19 cellular contexts compared by ENCODE assay signal in the genomic region with DNA sequence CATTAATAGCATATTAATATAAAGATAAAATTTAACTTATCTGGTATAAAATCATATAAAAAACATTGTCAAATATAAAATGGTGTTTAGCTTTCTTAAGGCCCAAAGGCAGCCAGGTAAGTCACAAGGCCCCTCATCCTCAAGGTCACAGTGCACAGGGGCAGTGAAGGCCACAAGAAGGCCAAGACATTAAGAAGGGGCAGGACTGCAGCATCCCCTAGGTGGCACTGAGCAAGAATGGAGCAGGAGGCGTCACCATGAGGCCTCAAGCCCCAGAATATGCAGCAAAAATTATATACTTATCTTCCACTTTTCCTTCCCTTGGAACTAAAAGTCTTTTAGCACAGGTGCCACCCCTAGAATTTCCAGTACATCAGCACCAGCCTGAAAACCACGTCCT. TPM values are rescaled to one million over a fixed set of nuclear protein-coding genes. Genes with fewer than 3 reads are reported as not detected.
DNase-seq lines count a peak whose midpoint lies in the region; ATAC-seq, FAIRE-seq and TF ChIP-seq lines count a peak whose summit lies in the region.
"Had no signal": no experiment of that assay in that cellular context is flagged by ENCODE, and none has a peak within 500 bp of the region (broad histone marks: within the 10 kb centered on the region; RNA-seq: fewer than 3 reads in every experiment).

No MANE protein-coding gene starts in this region.

- no peak for FAIRE-seq in K562 (lab: Jason Lieb, UNC)
- FAIRE-seq: HepG2 had no signal

- H4K20me1 ChIP-seq in K562 (replicated peaks; ENCODE audit: control insufficient read depth, insufficient read depth, low read length), result no peaks in the 10 kb centered on the region

- H3K9me3 ChIP-seq in HEK293 (ENCODE audit: control insufficient read depth, insufficient read depth, low read depth, low read length) (no peaks in the 10 kb centered on the region), K562 (replicated peaks; ENCODE audit: control insufficient read depth, insufficient read depth, low read depth, low read length) (no peaks in the 10 kb centered on the region)

- H3K36me3 Mint-ChIP-seq in nephron progenitor cell (ENCODE audit: low read depth) (no peaks in the 10 kb centered on the region), mesothelial cell of epicardium (no peaks in the 10 kb centered on the region)

- H3K4me1 Mint-ChIP-seq in nephron progenitor cell, result peaks cover 61% of the 10 kb centered on the region
- peaks cover 23% of the 10 kb centered on the region for H3K4me1 Mint-ChIP-seq in mesothelial cell of epicardium

- no peaks in the 10 kb centered on the region for H3K27me3 ChIP-seq in K562 (ENCODE audit: control insufficient read depth in 2 of 2, insufficient read depth in 2 of 2, low read length in 2 of 2)

- no peak overlapping the region for H3K4me2 ChIP-seq in K562 (ENCODE audit: insufficient read depth, low read length)

- H3K27ac Mint-ChIP-seq in nephron progenitor cell, result peak overlapping the region; percentile 50
- no peak overlapping the region for H3K27ac Mint-ChIP-seq in mesothelial cell of epicardium

- DNase-seq in K562 (ENCODE audit: extremely low read depth in 1 of 4, low spot score in 3 of 4), result peak in 1 of 4 experiments; percentile 29
- no peak for DNase-seq in nephron progenitor cell
- DNase-seq in mesothelial cell of epicardium (ENCODE audit: low spot score in 2 of 2, unreplicated experiment in 2 of 2), result no peak
- DNase-seq: COR-L47; DMS79; HCEC 1CT; NCI-H1092; NCI-H226; NCI-H524 treated with DMSO at 0.1 percent for 48 hours; NK-92 treated with Interleukin-12 subunit alpha and Interleukin-12 subunit beta, amount 100 ng/mL, for 24 hours; T-helper 2 cell had no signal

- in situ Hi-C loops in K562 (cut with MboI), result no loop called here

- no TSS peak for BruUV-seq in K562 (replicated peaks; lab: Mats Ljungman, UMichigan)

- TF ChIP-seq POLR2A in K562 (conservative IDR thresholded peaks at IDR 0.05), result no peak

- intact Hi-C loops in K562 (cut with micrococcal nuclease), result no loop called here

- CTCF ChIA-PET in HEK293 (lab: Yijun Ruan, JAX), result no interaction called here
- CTCF ChIA-PET in K562 (lab: Yijun Ruan, JAX; ENCODE audit: low intra/inter-chr PET ratio), result no interaction called here

- H3K4me3 ChIP-seq in HEK293 (ENCODE audit: low read depth, low read length), result no peak overlapping the region
- no peak overlapping the region for H3K4me3 ChIP-seq in K562

- H3K9ac ChIP-seq in K562 (ENCODE audit: insufficient read depth in 1 of 2, low read depth in 2 of 2, low read length in 2 of 2), result no peak overlapping the region

- H3K4me3 Mint-ChIP-seq in nephron progenitor cell, result no peak overlapping the region
- H3K4me3 Mint-ChIP-seq in mesothelial cell of epicardium, result no peak overlapping the region

- H3K9me1 ChIP-seq in K562 (ENCODE audit: control insufficient read depth, insufficient read depth, low read length), result no peaks in the 10 kb centered on the region

- H3K9me3 Mint-ChIP-seq in nephron progenitor cell (peaks cover 27% of the 10 kb centered on the region), mesothelial cell of epicardium (peaks cover 4% of the 10 kb centered on the region)

- no peaks in the 10 kb centered on the region for H3K79me2 ChIP-seq in K562 (ENCODE audit: control insufficient read depth, insufficient read depth, low read length)

- TF ChIP-seq CTCF in GM12873 (IDR thresholded peaks at IDR 0.05; ENCODE audit: insufficient read depth, low read depth, low read length, missing control alignments) (peak; percentile 17), HEK293 (tag by site-specific recombination; IDR thresholded peaks at IDR 0.05) (peak; percentile 17; the same call in 1 of the 2 replicates), K562 (IDR thresholded peaks at IDR 0.05 in 2 of 3, conservative IDR thresholded peaks at IDR 0.05 in 1 of 3; ENCODE audit: insufficient read depth in 2 of 3, low read depth in 1 of 3, low read length in 3 of 3) (peak; percentile 10 to 28 (median 21); a peak in 2 of 6 replicates), nephron progenitor cell (IDR thresholded peaks at IDR 0.05) (no peak), mesothelial cell of epicardium (IDR thresholded peaks at IDR 0.05; ENCODE audit: unreplicated experiment) (no peak)

- H3K27ac ChIP-seq in HEK293 (ENCODE audit: extremely low read depth, low read depth, low read length), result no peak overlapping the region
- H3K27ac ChIP-seq in K562 (ENCODE audit: extremely low read depth, low read depth, low read length), result no peak overlapping the region
- H3K27ac ChIP-seq: RWPE1 had no signal

- POLR2A ChIA-PET in HEK293 (lab: Yijun Ruan, JAX), result no interaction called here
- POLR2A ChIA-PET in K562 (lab: Yijun Ruan, JAX), result no interaction called here

- H3K27me3 Mint-ChIP-seq in nephron progenitor cell (ENCODE audit: low read depth, poor library complexity) (peaks cover 5% of the 10 kb centered on the region), mesothelial cell of epicardium (ENCODE audit: low read depth) (no peaks in the 10 kb centered on the region)

- TF ChIP-seq EP300 in K562 (IDR thresholded peaks at IDR 0.05; ENCODE audit: low read length), result no peak

- H3K36me3 ChIP-seq in HEK293 (ENCODE audit: control insufficient read depth in 2 of 2, insufficient read depth in 1 of 2, low read length in 2 of 2), result no peaks in the 10 kb centered on the region
- no peaks in the 10 kb centered on the region for H3K36me3 ChIP-seq in K562 (ENCODE audit: control insufficient read depth, insufficient read depth, low read length)

- WGBS in K562 (ENCODE audit: insufficient coverage, low coverage, missing lambda C conversion rate), result 15% methylated on average over 2 of the region's 2 CpGs

- ATAC-seq in K562 (peak; percentile 88), SK-N-SH treated with all-trans-retinoic acid at 6 μM for 48 hours (no peak), HG03457 (IDR thresholded peaks at IDR 0.05; ENCODE audit: unreplicated experiment) (no peak)
- ATAC-seq: HepG2 had no signal

- no peak for TF ChIP-seq RAD21 in K562 (CRISPR knock-in tag; conservative IDR thresholded peaks at IDR 0.05 in 1 of 2, IDR thresholded peaks at IDR 0.05 in 1 of 2)

- H3K4me1 ChIP-seq in HEK293 (ENCODE audit: control insufficient read depth, insufficient read depth, low read length) (no peaks in the 10 kb centered on the region), K562 (replicated peaks in 1 of 2; ENCODE audit: control insufficient read depth in 2 of 2, insufficient read depth in 2 of 2, low read length in 2 of 2) (no peaks in the 10 kb centered on the region; a peak in 1 of 5 replicates)

- peak overlapping the region; percentile 65; the same call in 1 of the 2 replicates for H2AFZ ChIP-seq in K562 (ENCODE audit: low read depth, low read length)

RNA-seq across cellular contexts. Expression of gene MAGEA8, which starts 49.5 kb away (rescaled TPM):
- total RNA-seq in K562 (2011; cell fraction: chromatin; rRNA removed; ENCODE audit: low replicate concordance), result 0.81 and 0.99 TPM in 2 replicates
- total RNA-seq in K562 (2011; cell fraction: nucleolus; rRNA removed), result 1.0 and 1.2 TPM in 2 replicates
- 1.1 and 2.4 TPM in 2 replicates for total RNA-seq in K562 (2011; cell fraction: nucleoplasm; rRNA removed)
- total RNA-seq in K562 (2014; rRNA removed) (1.5 and 1.8 TPM in 2 replicates), K562 (2014; rRNA removed; fragmentation: Illumina TruSeq; extraction: Trizol) (1.5 and 1.9 TPM in 2 replicates), K562 (2015; rRNA removed; fragmentation: Illumina TruSeq; extraction: Trizol) (1.3 and 1.8 TPM in 2 replicates), K562 (2021) (2.2 and 2.9 TPM in 2 replicates), mesothelial cell of epicardium (not detected in 3 replicates)
- polyA plus RNA-seq in K562 (2011; rRNA removed) (1.3 and 4.6 TPM in 2 replicates), K562 (2014; fragmentation: Illumina TruSeq; extraction: Trizol) (2.2 and 2.4 TPM in 2 replicates), K562 (2014; fragmentation: Nextera tagmentation; extraction: Ambion mirVana) (1 to 10 TPM in 1 of 2 experiments, under 1 TPM in 1; 0.49 to 1.7 TPM), K562 (2014; rRNA removed) (2.1 and 2.5 TPM in 2 replicates)
- polyA plus RNA-seq in K562 (2011; cell fraction: cytosol; rRNA removed), result 1.3 and 3.0 TPM in 2 replicates
- polyA plus RNA-seq in K562 (2011; cell fraction: nucleus; rRNA removed), result 0.45 and 1.7 TPM in 2 replicates
- polyA plus RNA-seq in K562 (2012), result 3.4 and 5.4 TPM in 2 replicates
- polyA minus RNA-seq in K562 (2011; rRNA and poly(A)+ RNA removed), result 0.99 and 3.0 TPM in 2 replicates
- polyA minus RNA-seq in K562 (2011; cell fraction: cytosol; rRNA and poly(A)+ RNA removed), result 1.0 TPM in 1 of 2 replicates, not detected in the other
- 0.40 and 0.44 TPM in 2 replicates for polyA minus RNA-seq in K562 (2011; cell fraction: nucleus; rRNA and poly(A)+ RNA removed)
- total RNA-seq: HepG2, MCF 10A, OCI-LY7 had no signal
- polyA plus RNA-seq: HepG2 had no signal

RNA-seq across cellular contexts. Expression of gene MAGEA9, which starts 49.7 kb away (rescaled TPM):
- total RNA-seq in K562 (2011; cell fraction: chromatin; rRNA removed; ENCODE audit: low replicate concordance), result not detected in 2 replicates
- 3.0 TPM in 1 of 2 replicates, not detected in the other for total RNA-seq in K562 (2011; cell fraction: nucleolus; rRNA removed)
- not detected in 2 replicates for total RNA-seq in K562 (2011; cell fraction: nucleoplasm; rRNA removed)
- 1.0 TPM in 1 of 2 replicates, not detected in the other for total RNA-seq in K562 (2014; rRNA removed)
- total RNA-seq in K562 (2014; rRNA removed; fragmentation: Illumina TruSeq; extraction: Trizol), result not detected in 2 replicates
- total RNA-seq in K562 (2015; rRNA removed; fragmentation: Illumina TruSeq; extraction: Trizol), result 0.49 TPM in 1 of 2 replicates, not detected in the other
- total RNA-seq in K562 (2021), result not detected in 2 replicates
- polyA plus RNA-seq in K562 (2011; rRNA removed), result 0.17 TPM in 1 of 2 replicates, not detected in the other
- polyA plus RNA-seq in K562 (2011; cell fraction: cytosol; rRNA removed), result 1.8 TPM in 1 of 2 replicates, not detected in the other
- 0.14 and 1.1 TPM in 2 replicates for polyA plus RNA-seq in K562 (2011; cell fraction: nucleus; rRNA removed)
- polyA plus RNA-seq in K562 (2012), result 0.10 and 0.22 TPM in 2 replicates
- polyA plus RNA-seq in K562 (2014; fragmentation: Illumina TruSeq; extraction: Trizol), result 0.44 TPM in 1 of 2 replicates, not detected in the other
- under 1 TPM; 0.08 to 0.25 TPM for polyA plus RNA-seq in K562 (2014; fragmentation: Nextera tagmentation; extraction: Ambion mirVana)
- polyA plus RNA-seq in K562 (2014; rRNA removed), result 0.53 and 0.65 TPM in 2 replicates
- polyA minus RNA-seq in K562 (2011; rRNA and poly(A)+ RNA removed), result not detected in 2 replicates
- polyA minus RNA-seq in K562 (2011; cell fraction: cytosol; rRNA and poly(A)+ RNA removed), result not detected in 2 replicates
- polyA minus RNA-seq in K562 (2011; cell fraction: nucleus; rRNA and poly(A)+ RNA removed), result 0.44 TPM in 1 of 2 replicates, not detected in the other
- total RNA-seq in mesothelial cell of epicardium, result not detected in 3 replicates
- total RNA-seq: MCF 10A, OCI-LY7 had no signal
- polyA plus RNA-seq: HepG2 had no signal

RNA-seq across cellular contexts. Expression of gene HSFX1, which starts 57.6 kb away (rescaled TPM):
- total RNA-seq in K562 (2011; cell fraction: chromatin; rRNA removed; ENCODE audit: low replicate concordance), result 0.44 and 0.48 TPM in 2 replicates
- total RNA-seq in K562 (2011; cell fraction: nucleolus; rRNA removed), result 0.17 and 0.39 TPM in 2 replicates
- not detected in 2 replicates for total RNA-seq in K562 (2011; cell fraction: nucleoplasm; rRNA removed)
- not detected in 2 replicates for total RNA-seq in K562 (2014; rRNA removed)
- total RNA-seq in K562 (2014; rRNA removed; fragmentation: Illumina TruSeq; extraction: Trizol), result not detected in 2 replicates
- total RNA-seq in K562 (2015; rRNA removed; fragmentation: Illumina TruSeq; extraction: Trizol), result not detected in 2 replicates
- not detected in 2 replicates for total RNA-seq in K562 (2021)
- polyA plus RNA-seq in K562 (2011; rRNA removed), result 0.10 and 0.14 TPM in 2 replicates
- polyA plus RNA-seq in K562 (2011; cell fraction: cytosol; rRNA removed), result 0.10 TPM in 1 of 2 replicates, not detected in the other
- 0.25 and 0.40 TPM in 2 replicates for polyA plus RNA-seq in K562 (2011; cell fraction: nucleus; rRNA removed)
- polyA plus RNA-seq in K562 (2012), result 0.07 and 0.21 TPM in 2 replicates
- not detected in 2 replicates for polyA plus RNA-seq in K562 (2014; fragmentation: Illumina TruSeq; extraction: Trizol)
- polyA plus RNA-seq in K562 (2014; fragmentation: Nextera tagmentation; extraction: Ambion mirVana), result not detected
- polyA plus RNA-seq in K562 (2014; rRNA removed), result not detected in 2 replicates
- polyA minus RNA-seq in K562 (2011; rRNA and poly(A)+ RNA removed), result 0.18 TPM in 1 of 2 replicates, not detected in the other
- not detected in 2 replicates for polyA minus RNA-seq in K562 (2011; cell fraction: cytosol; rRNA and poly(A)+ RNA removed)
- polyA minus RNA-seq in K562 (2011; cell fraction: nucleus; rRNA and poly(A)+ RNA removed), result 0.33 and 0.40 TPM in 2 replicates
- total RNA-seq in mesothelial cell of epicardium, result 1.9 to 2.1 TPM (median 2.0 TPM) in 3 replicates
- total RNA-seq: MCF 10A had no signal

Comparison
In these comparisons a context has a peak if more than half of its experiments do, and no peak if none do; other contexts are left out.
1. CTCF ChIP-seq: peak in GM12873 (single experiment), HEK293 (single experiment) and K562 (3 of 3); none in nephron progenitor cell (single experiment) and mesothelial cell of epicardium (single experiment).